ENCODE assay signal across 12 cellular contexts in the genomic region with DNA sequence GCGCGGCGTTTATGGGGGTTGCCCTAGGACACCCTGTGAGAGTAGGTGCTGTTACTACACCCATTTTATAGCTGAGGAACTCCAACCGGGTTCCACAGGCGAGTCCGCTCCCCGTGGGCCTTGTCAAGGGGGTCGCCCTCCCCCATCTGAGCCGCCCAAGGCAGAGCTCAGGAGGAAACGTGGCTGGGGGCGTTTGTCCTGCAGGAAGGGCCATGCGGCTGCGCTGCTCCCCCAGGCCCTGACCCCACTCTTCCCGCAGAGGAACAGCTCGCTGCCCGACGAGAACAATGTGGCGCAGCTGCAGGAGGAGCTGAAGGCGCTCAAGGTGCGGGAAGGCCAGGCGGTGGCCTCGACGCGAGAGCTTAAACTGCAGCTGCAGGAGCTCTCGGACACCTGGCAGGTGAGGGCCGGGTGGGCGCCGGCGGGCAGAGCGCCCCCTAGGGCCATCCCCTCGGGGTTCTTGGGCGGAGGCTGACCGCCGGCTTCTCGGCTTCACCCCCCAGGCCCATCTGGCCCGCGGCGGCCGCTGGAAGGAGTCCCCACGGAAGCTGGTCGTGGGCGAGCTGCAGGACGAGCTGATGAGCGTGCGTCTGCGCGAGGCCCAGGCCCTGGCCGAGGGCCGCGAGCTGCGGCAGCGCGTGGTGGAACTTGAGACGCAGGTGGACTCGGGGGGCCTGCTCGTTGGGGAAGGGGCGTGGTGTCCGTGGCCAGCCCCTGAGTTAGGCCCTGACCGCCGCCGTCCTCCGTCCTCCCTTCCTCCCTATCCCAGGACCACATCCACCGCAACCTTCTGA. TPM values are rescaled to one million over a fixed set of nuclear protein-coding genes. Genes with fewer than 3 reads are reported as not detected.
A peak's percentile ranks its signal among the peaks of the same experiment; 100 is the strongest.
DNase-seq lines count a peak whose midpoint lies in the region; ATAC-seq and TF ChIP-seq lines count a peak whose summit lies in the region.
"Had no signal": no experiment of that assay in that cellular context is flagged by ENCODE, and none has a peak within 500 bp of the region (broad histone marks: within the 10 kb centered on the region; RNA-seq: fewer than 3 reads in every experiment).

No MANE protein-coding gene starts in this region.

- H3K9ac ChIP-seq in HUES64 (ENCODE audit: low read depth, low read length) (peak overlapping the region; percentile 49; the same call in 1 of the 2 replicates), duodenal mucosa (ENCODE audit: low read depth in 1 of 2, low read length in 2 of 2) (no peak overlapping the region)
- H3K9ac ChIP-seq: KMS-11 had no signal

- peaks cover 20% of the 10 kb centered on the region for H3K4me1 Mint-ChIP-seq in CD14-positive monocyte
- peaks cover 0 to 6% of the 10 kb centered on the region in 2 donors for H3K4me1 Mint-ChIP-seq in natural killer cell

- intact Hi-C loops in CD14-positive monocyte (cut with micrococcal nuclease) (no loop called here), natural killer cell (cut with micrococcal nuclease) (no loop called here)

- H3K36me3 Mint-ChIP-seq in CD14-positive monocyte, result peaks cover 7 to 18% of the 10 kb centered on the region in 2 donors
- H3K36me3 Mint-ChIP-seq in natural killer cell, result no peaks in the 10 kb centered on the region

- 32% methylated on average over 63 of the region's 63 CpGs for WGBS in HUES64

- H3K36me3 ChIP-seq in HUES64 (ENCODE audit: insufficient read depth, low read length) (no peaks in the 10 kb centered on the region), duodenal mucosa (ENCODE audit: control insufficient read depth in 1 of 2, insufficient read depth in 2 of 2, low read length in 2 of 2) (no peaks in the 10 kb centered on the region)

- H3K9me3 Mint-ChIP-seq in CD14-positive monocyte, result peaks cover 0 to 27% (median 6%) of the 10 kb centered on the region in 7 donors
- no peaks in the 10 kb centered on the region for H3K9me3 Mint-ChIP-seq in natural killer cell

- H3K27ac Mint-ChIP-seq in CD14-positive monocyte, result no peak overlapping the region
- no peak overlapping the region for H3K27ac Mint-ChIP-seq in natural killer cell

- H3K27me3 ChIP-seq in HUES64 (ENCODE audit: insufficient read depth, low read length), result peaks cover 55% of the 10 kb centered on the region
- H3K27me3 ChIP-seq in duodenal mucosa (ENCODE audit: control insufficient read depth in 1 of 2, insufficient read depth in 2 of 2, low read length in 2 of 2), result peaks cover 40 to 42% of the 10 kb centered on the region in 2 donors
- H3K27me3 ChIP-seq: SJSA1 had no signal

- ATAC-seq in natural killer cell (peak in 2 of 3 donors; percentile 4 to 17), GM21825 (IDR thresholded peaks at IDR 0.05; ENCODE audit: unreplicated experiment) (no peak)

- H3K9me3 ChIP-seq in HUES64 (ENCODE audit: insufficient read depth, low read depth, low read length) (no peaks in the 10 kb centered on the region), duodenal mucosa (ENCODE audit: control insufficient read depth in 1 of 2, low read length in 2 of 2) (no peaks in the 10 kb centered on the region)
- H3K9me3 ChIP-seq: SJSA1 had no signal

- H3K4me3 ChIP-seq in HUES64 (ENCODE audit: low read length), result peak overlapping the region; percentile 64
- H3K4me3 ChIP-seq in duodenal mucosa (ENCODE audit: low read depth in 1 of 2, low read length in 2 of 2), result peak overlapping the region; percentile 47 to 54
- H3K4me3 ChIP-seq: SJSA1 had no signal

- H3K27me3 Mint-ChIP-seq in CD14-positive monocyte (ENCODE audit: low read depth in 3 of 3) (peaks cover 55 to 70% (median 56%) of the 10 kb centered on the region in 3 donors), natural killer cell (ENCODE audit: low read depth in 2 of 2) (peaks cover 9 to 18% of the 10 kb centered on the region in 2 donors)

- no peak for DNase-seq in CD14-positive monocyte (ENCODE audit: low spot score)
- DNase-seq in natural killer cell, result no peak
- DNase-seq in DMS79 (lab: John Stamatoyannopoulos, UW), result no peak
- no peak for DNase-seq in germinal center (ENCODE audit: low spot score)
- DNase-seq in kidney glomerular epithelial cell (lab: John Stamatoyannopoulos, UW), result no peak
- DNase-seq: GOT3 had no signal

- peak overlapping the region; percentile 24 to 83 for H3K4me3 Mint-ChIP-seq in CD14-positive monocyte
- peak overlapping the region; percentile 35 for H3K4me3 Mint-ChIP-seq in natural killer cell

- H3K4me1 ChIP-seq in HUES64 (ENCODE audit: insufficient read depth, low read length) (peaks cover 9% of the 10 kb centered on the region; the same call in 1 of the 2 replicates), duodenal mucosa (ENCODE audit: control insufficient read depth in 1 of 2, insufficient read depth in 2 of 2, low read length in 2 of 2) (peaks cover 16 to 19% of the 10 kb centered on the region in 2 donors)
- H3K4me1 ChIP-seq: SJSA1 had no signal

- H3K27ac ChIP-seq in HUES64 (ENCODE audit: low read depth, low read length) (no peak overlapping the region), duodenal mucosa (ENCODE audit: low read depth, low read length) (no peak overlapping the region)
- H3K27ac ChIP-seq: KMS-11, SJSA1 had no signal

- no peak for TF ChIP-seq CTCF in CD14-positive monocyte (IDR thresholded peaks at IDR 0.05)
- TF ChIP-seq CTCF in natural killer cell (IDR thresholded peaks at IDR 0.05), result no peak

RNA-seq across cellular contexts. Expression of gene PRR36, which starts 12.4 kb away (rescaled TPM):
- not detected for polyA plus RNA-seq in CD14-positive monocyte
- polyA plus RNA-seq in HUES64 (2013, experiment 1 of 2), result 12.3 TPM
- 16.3 TPM for polyA plus RNA-seq in HUES64 (2013, experiment 2 of 2)
- under 1 TPM; 0.11 to 0.13 (median 0.12) TPM for total RNA-seq in natural killer cell
- total RNA-seq: lung microvascular endothelial cell, SJSA1 had no signal

RNA-seq across cellular contexts. Expression of gene LRRC8E, which starts 26.5 kb away (rescaled TPM):
- polyA plus RNA-seq in CD14-positive monocyte, result not detected
- 1.3 TPM for polyA plus RNA-seq in HUES64 (2013, experiment 1 of 2)
- 1.4 TPM for polyA plus RNA-seq in HUES64 (2013, experiment 2 of 2)
- not detected for total RNA-seq in natural killer cell

RNA-seq across cellular contexts. Expression of gene EVI5L, which starts 31.8 kb away (rescaled TPM):
- 1 to 10 TPM in 1 of 2 donors, under 1 TPM in 1; 0.76 to 1.3 TPM for polyA plus RNA-seq in CD14-positive monocyte
- 5.0 TPM for polyA plus RNA-seq in HUES64 (2013, experiment 1 of 2)
- polyA plus RNA-seq in HUES64 (2013, experiment 2 of 2), result 6.6 TPM
- 10 to 100 TPM in 2 of 3 donors, 1 to 10 TPM in 1; 9.6 to 13.5 (median 11.3) TPM for total RNA-seq in natural killer cell

RNA-seq across cellular contexts. Expression of gene MAP2K7, which starts 41.9 kb away (rescaled TPM):
- polyA plus RNA-seq in CD14-positive monocyte, result 1 to 10 TPM in 1 of 2 donors, under 1 TPM in 1; 0.92 to 1.5 TPM
- polyA plus RNA-seq in HUES64 (2013, experiment 1 of 2), result 29.0 TPM
- 24.5 TPM for polyA plus RNA-seq in HUES64 (2013, experiment 2 of 2)
- 100 to 1,000 TPM; 131 to 218 (median 159) TPM for total RNA-seq in natural killer cell

RNA-seq across cellular contexts. Expression of gene TGFBR3L, which starts 52.8 kb away (rescaled TPM):
- polyA plus RNA-seq in CD14-positive monocyte, result not detected
- polyA plus RNA-seq in HUES64 (2013, experiment 1 of 2), result 0.40 TPM
- polyA plus RNA-seq in HUES64 (2013, experiment 2 of 2), result 1.5 TPM
- 1 to 10 TPM; 3.5 to 4.6 (median 4.4) TPM for total RNA-seq in natural killer cell
- total RNA-seq: lung microvascular endothelial cell, SJSA1 had no signal
